ENCODE assay signal across 28 cellular contexts in the genomic region with DNA sequence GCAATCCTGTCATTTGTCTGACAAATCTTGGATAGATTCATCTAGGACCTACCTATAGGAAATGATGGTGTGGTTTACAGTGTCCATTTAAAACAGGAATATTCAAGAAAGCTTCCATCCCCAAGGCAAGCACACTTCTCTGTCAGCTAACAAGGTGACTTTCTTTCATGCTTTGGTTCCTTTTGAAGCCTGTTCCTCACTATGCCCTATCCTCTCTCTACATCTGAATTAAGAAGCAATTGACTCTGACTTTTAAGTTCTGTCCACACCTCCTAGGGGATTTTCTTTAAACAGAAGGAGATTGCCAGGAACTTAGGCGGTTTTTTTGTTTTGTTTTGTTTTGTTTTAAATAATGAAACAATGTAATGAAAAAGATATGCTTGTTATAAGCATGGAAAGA.
"Had no signal": no experiment of that assay in that cellular context is flagged by ENCODE, and none has a peak within 500 bp of the region (broad histone marks: within the 10 kb centered on the region; RNA-seq: fewer than 3 reads in every experiment).

No MANE protein-coding gene starts in this region.

- ATAC-seq: mucosa of descending colon; naive thymus-derived CD4-positive, alpha-beta T cell; natural killer cell treated with Interleukin-12 subunit alpha and Interleukin-12 subunit beta and Interleukin-15 and Interleukin-18, amount 100 ng/mL, for 72 hours; pancreas; right cardiac atrium; sciatic nerve; stimulated activated naive B cell treated with anti-CD40 and anti-IgM and Interleukin-4, amounts not matched to agents 10 μg/mL and 1 μg/mL and 100 μg/mL, for 72 hours; stimulated activated naive CD8-positive, alpha-beta T cell treated with anti-CD3 and anti-CD28 coated beads, Interleukin-15, Interleukin-2, amounts not matched to agents 100 U/mL and 50 U/mL, for 24 hours; upper lobe of right lung had no signal

- DNase-seq: islet precursor cell; left ventricle myocardium inferior; mesendoderm; midbrain; mucosa of descending colon; naive thymus-derived CD4-positive, alpha-beta T cell; nucleus accumbens; pancreas; posterior cingulate gyrus; retina; right cardiac atrium; stimulated activated CD4-positive, alpha-beta T cell treated with anti-CD3 and anti-CD28 coated beads, Interleukin-12 subunit alpha, Interleukin-12 subunit beta, amount 100 ng/mL, for 4 hours; stimulated activated CD4-positive, alpha-beta T cell treated with anti-CD3 and anti-CD28 coated beads, Interleukin-15, amount 100 ng/mL, for 24 hours; stimulated activated CD4-positive, alpha-beta T cell treated with anti-CD3 and anti-CD28 coated beads, Interleukin-2, amount 100 ng/mL, for 24 hours; stimulated activated CD4-positive, alpha-beta T cell treated with anti-CD3 and anti-CD28 coated beads, Interleukin-4, amount 100 ng/mL, for 1 hour; stimulated activated naive B cell treated with anti-CD40 and anti-IgM and Interleukin-4, amounts not matched to agents 10 μg/mL and 1 μg/mL and 100 μg/mL, for 72 hours; stimulated activated naive CD8-positive, alpha-beta T cell treated with anti-CD3 and anti-CD28 coated beads, Interleukin-15, Interleukin-2, amounts not matched to agents 100 U/mL and 50 U/mL, for 24 hours; tibial artery; trophoblast cell; upper lobe of right lung had no signal

- H3K27me3 ChIP-seq: hepatocyte, pancreas, suprapubic skin, tibial artery, upper lobe of right lung had no signal

- H3K27ac ChIP-seq: hepatocyte, left ventricle myocardium inferior, pancreas, prostate gland, skin epidermis, suprapubic skin, thoracic aorta, tibial artery, upper lobe of right lung had no signal

- H3K4me3 ChIP-seq: hepatocyte, left ventricle myocardium inferior, lung, mucosa of descending colon, pancreas, prostate gland, skin epidermis, suprapubic skin, thoracic aorta, tibial artery, upper lobe of right lung had no signal

- H3K4me3 Mint-ChIP-seq: naive thymus-derived CD4-positive, alpha-beta T cell; natural killer cell treated with Interleukin-12 subunit alpha and Interleukin-12 subunit beta and Interleukin-15 and Interleukin-18, amount 100 ng/mL, for 72 hours; stimulated activated naive B cell treated with anti-CD40 and anti-IgM and Interleukin-4, amounts not matched to agents 10 μg/mL and 1 μg/mL and 100 μg/mL, for 72 hours had no signal

- H3K79me2 ChIP-seq: hepatocyte had no signal

- H3K4me2 ChIP-seq: hepatocyte had no signal

- H3K36me3 ChIP-seq: left ventricle myocardium inferior, pancreas, prostate gland, suprapubic skin, thoracic aorta, tibial artery, upper lobe of right lung had no signal

- H3K27ac Mint-ChIP-seq: naive thymus-derived CD4-positive, alpha-beta T cell; natural killer cell treated with Interleukin-12 subunit alpha and Interleukin-12 subunit beta and Interleukin-15 and Interleukin-18, amount 100 ng/mL, for 72 hours; stimulated activated naive B cell treated with anti-CD40 and anti-IgM and Interleukin-4, amounts not matched to agents 10 μg/mL and 1 μg/mL and 100 μg/mL, for 72 hours had no signal

- H2AFZ ChIP-seq: hepatocyte had no signal

- H3K9me3 ChIP-seq: left ventricle myocardium inferior, mucosa of descending colon, prostate gland, suprapubic skin, thoracic aorta, tibial artery, upper lobe of right lung had no signal

- H3K4me1 ChIP-seq: left ventricle myocardium inferior, pancreas, prostate gland, suprapubic skin, tibial artery, upper lobe of right lung had no signal

- H3K27me3 Mint-ChIP-seq: naive thymus-derived CD4-positive, alpha-beta T cell; natural killer cell treated with Interleukin-12 subunit alpha and Interleukin-12 subunit beta and Interleukin-15 and Interleukin-18, amount 100 ng/mL, for 72 hours; stimulated activated naive B cell treated with anti-CD40 and anti-IgM and Interleukin-4, amounts not matched to agents 10 μg/mL and 1 μg/mL and 100 μg/mL, for 72 hours had no signal

- H3K36me3 Mint-ChIP-seq: naive thymus-derived CD4-positive, alpha-beta T cell; stimulated activated naive B cell treated with anti-CD40 and anti-IgM and Interleukin-4, amounts not matched to agents 10 μg/mL and 1 μg/mL and 100 μg/mL, for 72 hours had no signal

- H3K4me1 Mint-ChIP-seq: naive thymus-derived CD4-positive, alpha-beta T cell; stimulated activated naive B cell treated with anti-CD40 and anti-IgM and Interleukin-4, amounts not matched to agents 10 μg/mL and 1 μg/mL and 100 μg/mL, for 72 hours had no signal
